In genomic region chr9:20242767-20243166, GRCh38 we compare ENCODE assay signal across 8 cellular contexts.
DNase-seq lines count a peak whose midpoint lies in the region; ATAC-seq and TF ChIP-seq lines count a peak whose summit lies in the region.

No MANE protein-coding gene starts in this region.

- peak; percentile 94 for ATAC-seq in HG03025 (IDR thresholded peaks at IDR 0.05; ENCODE audit: low FRiP score, unreplicated experiment)
- no peak for ATAC-seq in body of pancreas

- H3K27ac ChIP-seq in WERI-Rb-1 = peak overlapping the region; percentile 83
- H3K27ac ChIP-seq in body of pancreas = no peak overlapping the region

- no peaks in the 10 kb centered on the region for H3K27me3 ChIP-seq in WERI-Rb-1 (ENCODE audit: insufficient read depth, low read depth, severe bottlenecking)
- no peaks in the 10 kb centered on the region for H3K27me3 ChIP-seq in body of pancreas

- H3K4me1 ChIP-seq in body of pancreas = no peaks in the 10 kb centered on the region

- H3K36me3 ChIP-seq in WERI-Rb-1 (no peaks in the 10 kb centered on the region), body of pancreas (replicated peaks in 1 of 2; ENCODE audit: insufficient read depth in 1 of 2, low read depth in 2 of 2) (no peaks in the 10 kb centered on the region)

- H3K4me3 ChIP-seq in WERI-Rb-1 (ENCODE audit: low read depth, low read length) (peak overlapping the region; percentile 21), body of pancreas (no peak overlapping the region)

- peak; percentile 37 for DNase-seq in NK-92 treated with Interleukin-12 subunit alpha and Interleukin-12 subunit beta, amount 100 ng/mL, for 24 hours (lab: John Stamatoyannopoulos, UW)
- DNase-seq in NK-92 (lab: John Stamatoyannopoulos, UW; ENCODE audit: unreplicated experiment) (no peak), WERI-Rb-1 (peak; percentile 63), body of pancreas (no peak), NCI-H226 (no peak), head of caudate nucleus (no peak)
- DNase-seq in stimulated activated CD8-positive, alpha-beta memory T cell treated with anti-CD3 and anti-CD28 coated beads, Interleukin-4, amount 100 ng/mL, for 24 hours (ENCODE audit: low read depth) = peak; percentile 11

- TF ChIP-seq CTCF in WERI-Rb-1 (IDR thresholded peaks at IDR 0.05; ENCODE audit: low read depth, low read length) = no peak
- TF ChIP-seq CTCF in body of pancreas (IDR thresholded peaks at IDR 0.05) = no peak

- TF ChIP-seq POLR2A in body of pancreas (IDR thresholded peaks at IDR 0.05) = no peak

- 47 to 60% methylated on average over 5 of the region's 5 CpGs for WGBS in body of pancreas, 2 donors

- intact Hi-C loops in body of pancreas (cut with DNase I) = no loop called here
- intact Hi-C loops in head of caudate nucleus (cut with DNase I) = no loop called here

- H3K9me3 ChIP-seq in WERI-Rb-1 (ENCODE audit: severe bottlenecking) (no peaks in the 10 kb centered on the region), body of pancreas (no peaks in the 10 kb centered on the region)

Comparison
In these comparisons a context has a peak if more than half of its experiments do, and no peak if none do; other contexts are left out.
1. DNase-seq: peak in NK-92 treated with Interleukin-12 subunit alpha and Interleukin-12 subunit beta, amount 100 ng/mL, for 24 hours (single experiment), WERI-Rb-1 (single experiment) and stimulated activated CD8-positive, alpha-beta memory T cell treated with anti-CD3 and anti-CD28 coated beads, Interleukin-4, amount 100 ng/mL, for 24 hours (single experiment); none in NK-92 (single experiment), body of pancreas (0 of 4), NCI-H226 (single experiment) and head of caudate nucleus (0 of 42).